In the genomic region with DNA sequence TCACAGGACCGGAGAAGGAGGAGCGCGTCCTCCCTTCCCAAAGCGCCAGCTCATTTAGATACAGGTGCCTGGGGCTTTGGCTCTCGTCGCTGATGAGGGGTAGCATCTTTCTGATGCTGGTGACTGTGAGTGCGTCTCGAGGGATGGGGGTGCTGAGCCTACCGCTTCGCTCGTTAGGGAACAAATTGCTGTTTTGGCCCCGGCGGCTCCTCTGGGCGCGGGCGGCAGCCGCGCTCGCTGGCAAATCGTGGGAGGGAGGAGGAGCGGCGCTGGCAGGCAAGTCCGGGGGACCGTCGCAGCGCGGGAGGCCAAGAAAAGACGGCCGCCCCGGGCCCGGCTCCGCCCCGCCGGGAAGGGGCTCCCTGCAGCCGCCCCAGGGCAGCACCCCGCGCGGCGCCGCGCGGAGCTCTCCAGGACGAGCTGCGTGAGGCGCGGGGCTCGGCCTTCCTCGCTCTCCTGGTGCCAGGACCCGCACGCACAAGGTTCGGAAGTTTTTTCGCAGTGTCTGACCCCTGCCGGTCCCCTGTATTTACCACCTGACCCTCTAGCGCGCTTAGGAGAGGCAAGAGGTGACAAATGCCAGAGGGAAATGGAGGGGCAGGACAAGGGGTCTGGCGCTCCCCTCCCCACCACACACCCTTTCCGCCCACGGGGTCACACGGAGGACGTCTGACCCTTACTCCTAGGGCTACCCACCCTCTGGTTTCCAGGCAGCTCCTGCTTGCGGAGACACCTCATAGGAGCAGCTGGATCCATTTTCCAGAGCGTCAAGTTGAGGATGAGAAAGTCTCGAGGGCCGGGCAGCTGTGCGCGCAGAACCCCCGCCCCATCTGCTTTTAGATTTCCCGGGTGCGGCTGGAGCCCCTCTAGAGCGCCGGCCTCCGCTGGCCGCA, we compare ENCODE assay signal across 8 cellular contexts. TPM values are rescaled to one million over a fixed set of nuclear protein-coding genes. Genes with fewer than 3 reads are reported as not detected.
DNase-seq lines count a peak whose midpoint lies in the region; ATAC-seq and TF ChIP-seq lines count a peak whose summit lies in the region.

No MANE protein-coding gene starts in this region.

- H3K9ac ChIP-seq in liver (ENCODE audit: low read depth in 1 of 2, low read length in 2 of 2) = no peak overlapping the region

- 3% methylated on average over 73 of the region's 73 CpGs for WGBS in liver

- intact Hi-C loops in Panc1 (cut with micrococcal nuclease; ENCODE audit: unreplicated experiment) = no loop called here
- intact Hi-C loops in MCF 10A (cut with micrococcal nuclease) = no loop called here

- TF ChIP-seq RAD21 in liver (IDR thresholded peaks at IDR 0.05) = no peak

- ATAC-seq in Panc1 = peak; percentile 46
- peak; percentile 25 to 26 for ATAC-seq in stimulated activated naive B cell treated with anti-CD40 and anti-IgM and Interleukin-4, amounts not matched to agents 10 μg/mL and 1 μg/mL and 100 μg/mL, for 72 hours (replicated peaks)

- BruUV-seq in Panc1 (replicated peaks; lab: Mats Ljungman, UMichigan) (no TSS peak), MCF 10A (replicated peaks; lab: Mats Ljungman, UMichigan) (no TSS peak)

- H3K27me3 Mint-ChIP-seq in MCF 10A (ENCODE audit: insufficient read depth, unreplicated experiment) = peaks cover 10% of the 10 kb centered on the region
- H3K27me3 Mint-ChIP-seq in stimulated activated naive B cell treated with anti-CD40 and anti-IgM and Interleukin-4, amounts not matched to agents 10 μg/mL and 1 μg/mL and 100 μg/mL, for 72 hours = peaks cover 26 to 38% of the 10 kb centered on the region in 2 donors

- peak overlapping the region; percentile 35 to 55 for H3K4me3 ChIP-seq in Panc1 (ENCODE audit: low read depth in 2 of 2, low read length in 2 of 2)
- peak overlapping the region in 2 of 3 donors; percentile 23 to 47 for H3K4me3 ChIP-seq in liver (ENCODE audit: low read depth in 1 of 3, low read length in 3 of 3)

- H3K9me3 ChIP-seq in Panc1 (ENCODE audit: control insufficient read depth, insufficient read depth, low read depth, low read length) = no peaks in the 10 kb centered on the region
- H3K9me3 ChIP-seq in liver (ENCODE audit: control insufficient read depth in 4 of 4, low read length in 3 of 4) = no peaks in the 10 kb centered on the region

- DNase-seq in NCI-H2227 (lab: John Stamatoyannopoulos, UW; ENCODE audit: unreplicated experiment) (peak; percentile 54), NCI-H2227 treated with DMSO at 0.1 percent for 48 hours (lab: John Stamatoyannopoulos, UW) (no peak), Panc1 (ENCODE audit: low read depth, low spot score) (no peak), MCF 10A (ENCODE audit: unreplicated experiment) (no peak), SKM-1 treated with dmso at 0.1 percent for 144 hours (lab: John Stamatoyannopoulos, UW; ENCODE audit: unreplicated experiment) (no peak), hepatic stellate cell (ENCODE audit: low spot score) (no peak)
- DNase-seq in stimulated activated naive B cell treated with anti-CD40 and anti-IgM and Interleukin-4, amounts not matched to agents 10 μg/mL and 1 μg/mL and 100 μg/mL, for 72 hours = no peak

- H3K4me1 ChIP-seq in Panc1 (ENCODE audit: control insufficient read depth, insufficient read depth, low read length) (peaks cover 7% of the 10 kb centered on the region), liver (ENCODE audit: control insufficient read depth in 4 of 4, insufficient read depth in 4 of 4, low read length in 3 of 4) (peaks cover 10 to 12% (median 11%) of the 10 kb centered on the region in 4 donors)

- no peak overlapping the region for H3K27ac ChIP-seq in Panc1 (ENCODE audit: low read length)
- no peak overlapping the region for H3K27ac ChIP-seq in liver (ENCODE audit: low read depth in 1 of 2, low read length in 2 of 2)

- no peak overlapping the region for H3K27ac Mint-ChIP-seq in MCF 10A (ENCODE audit: low read depth, unreplicated experiment)
- no peak overlapping the region for H3K27ac Mint-ChIP-seq in stimulated activated naive B cell treated with anti-CD40 and anti-IgM and Interleukin-4, amounts not matched to agents 10 μg/mL and 1 μg/mL and 100 μg/mL, for 72 hours

- in situ Hi-C loops in Panc1 (cut with HindIII; ENCODE audit: low pct_unique_long_range_greater_than_20kb, low sequenced_read_pairs) = no loop called here

- CTCF ChIA-PET in Panc1 (lab: Charles Lee) (interaction anchor here (0.6 to 0.9 kb wide), 4 partner anchors 10 to 286 kb away, joined by 3 to 8 read pairs (median 3); partner anchors contain the start of gene TMBIM6), MCF 10A (lab: Yijun Ruan, JAX) (interaction anchor here (0.6 to 1.7 kb wide), 6 partner anchors 16 to 242 kb away, joined by 3 to 10 read pairs (median 4); no protein-coding TSS in a partner anchor)

- H3K27me3 ChIP-seq in Panc1 (ENCODE audit: control insufficient read depth, insufficient read depth, low read length) (peaks cover 7% of the 10 kb centered on the region; the same call in 1 of the 2 replicates), liver (ENCODE audit: control insufficient read depth in 4 of 4, insufficient read depth in 4 of 4, low read length in 3 of 4) (peaks cover 0 to 10% (median 4%) of the 10 kb centered on the region in 4 donors)

- H3K36me3 Mint-ChIP-seq in MCF 10A (ENCODE audit: insufficient read depth, unreplicated experiment) = no peaks in the 10 kb centered on the region
- no peaks in the 10 kb centered on the region for H3K36me3 Mint-ChIP-seq in stimulated activated naive B cell treated with anti-CD40 and anti-IgM and Interleukin-4, amounts not matched to agents 10 μg/mL and 1 μg/mL and 100 μg/mL, for 72 hours

- TF ChIP-seq CTCF in Panc1 (IDR thresholded peaks at IDR 0.05) (no peak), MCF 10A (IDR thresholded peaks at IDR 0.05; ENCODE audit: unreplicated experiment) (no peak), liver (IDR thresholded peaks at IDR 0.05; ENCODE audit: low read depth, low read length, missing input control) (no peak)

- POLR2A ChIA-PET in Panc1 (lab: Charles Lee) = interaction anchor here (0.5 to 0.6 kb wide), 2 partner anchors 31 to 175 kb away, joined by 6 to 11 read pairs; no protein-coding TSS in a partner anchor
- POLR2A ChIA-PET in MCF 10A (lab: Yijun Ruan, JAX) = interaction anchor here (1.4 kb wide), 1 partner anchor 203 kb away, joined by 4 read pairs; the partner anchor contains the start of gene TMBIM6

- H3K36me3 ChIP-seq in Panc1 (ENCODE audit: control insufficient read depth, insufficient read depth, low read length) = no peaks in the 10 kb centered on the region
- H3K36me3 ChIP-seq in liver (ENCODE audit: control insufficient read depth in 4 of 4, insufficient read depth in 3 of 4, low read depth in 1 of 4, low read length in 3 of 4) = no peaks in the 10 kb centered on the region

- no peaks in the 10 kb centered on the region for H3K9me3 Mint-ChIP-seq in MCF 10A (ENCODE audit: unreplicated experiment)
- no peaks in the 10 kb centered on the region for H3K9me3 Mint-ChIP-seq in stimulated activated naive B cell treated with anti-CD40 and anti-IgM and Interleukin-4, amounts not matched to agents 10 μg/mL and 1 μg/mL and 100 μg/mL, for 72 hours

- H3K4me1 Mint-ChIP-seq in MCF 10A (ENCODE audit: insufficient read depth, unreplicated experiment) = peaks cover 15% of the 10 kb centered on the region
- H3K4me1 Mint-ChIP-seq in stimulated activated naive B cell treated with anti-CD40 and anti-IgM and Interleukin-4, amounts not matched to agents 10 μg/mL and 1 μg/mL and 100 μg/mL, for 72 hours = peaks cover 27 to 61% of the 10 kb centered on the region in 2 donors

- H3K4me3 Mint-ChIP-seq in MCF 10A (ENCODE audit: unreplicated experiment) = peak overlapping the region; percentile 62
- H3K4me3 Mint-ChIP-seq in stimulated activated naive B cell treated with anti-CD40 and anti-IgM and Interleukin-4, amounts not matched to agents 10 μg/mL and 1 μg/mL and 100 μg/mL, for 72 hours = peak overlapping the region; percentile 84 to 85

TF ChIP-seq in liver, 16 proteins besides CTCF, POLR2A, EP300 and RAD21:
- TF ChIP-seq SP1 (IDR thresholded peaks at IDR 0.05) (no peak), RXRA (IDR thresholded peaks at IDR 0.05) (no peak), NR2F2 (IDR thresholded peaks at IDR 0.05) (no peak), HNF4A (conservative IDR thresholded peaks at IDR 0.05) (no peak)

RNA-seq across cellular contexts. Expression of gene KCNH3, which starts 0.9 kb away (rescaled TPM):
- 0.64 TPM for total RNA-seq in Panc1 (2021; ENCODE audit: unreplicated experiment)
- 0.91 TPM for polyA plus RNA-seq in Panc1 (2012; ENCODE audit: insufficient read length)
- total RNA-seq in MCF 10A (2022) = not detected in 2 replicates
- under 1 TPM in 1 of 2 donors, not detected in 1; 0.19 TPM for total RNA-seq in liver
- under 1 TPM; 0.07 to 0.24 TPM for polyA plus RNA-seq in liver

RNA-seq across cellular contexts. Expression of gene MCRS1, which starts 30.0 kb away (rescaled TPM):
- 88.6 TPM for total RNA-seq in Panc1 (2021; ENCODE audit: unreplicated experiment)
- 88.3 TPM for polyA plus RNA-seq in Panc1 (2012; ENCODE audit: insufficient read length)
- total RNA-seq in MCF 10A (2022) = 34.3 and 58.7 TPM in 2 replicates
- total RNA-seq in liver = 10 to 100 TPM; 24.8 to 33.1 TPM
- polyA plus RNA-seq in liver = 10 to 100 TPM; 20.0 to 27.4 TPM
